11 cellular contexts compared by ENCODE assay signal in the genomic region with DNA sequence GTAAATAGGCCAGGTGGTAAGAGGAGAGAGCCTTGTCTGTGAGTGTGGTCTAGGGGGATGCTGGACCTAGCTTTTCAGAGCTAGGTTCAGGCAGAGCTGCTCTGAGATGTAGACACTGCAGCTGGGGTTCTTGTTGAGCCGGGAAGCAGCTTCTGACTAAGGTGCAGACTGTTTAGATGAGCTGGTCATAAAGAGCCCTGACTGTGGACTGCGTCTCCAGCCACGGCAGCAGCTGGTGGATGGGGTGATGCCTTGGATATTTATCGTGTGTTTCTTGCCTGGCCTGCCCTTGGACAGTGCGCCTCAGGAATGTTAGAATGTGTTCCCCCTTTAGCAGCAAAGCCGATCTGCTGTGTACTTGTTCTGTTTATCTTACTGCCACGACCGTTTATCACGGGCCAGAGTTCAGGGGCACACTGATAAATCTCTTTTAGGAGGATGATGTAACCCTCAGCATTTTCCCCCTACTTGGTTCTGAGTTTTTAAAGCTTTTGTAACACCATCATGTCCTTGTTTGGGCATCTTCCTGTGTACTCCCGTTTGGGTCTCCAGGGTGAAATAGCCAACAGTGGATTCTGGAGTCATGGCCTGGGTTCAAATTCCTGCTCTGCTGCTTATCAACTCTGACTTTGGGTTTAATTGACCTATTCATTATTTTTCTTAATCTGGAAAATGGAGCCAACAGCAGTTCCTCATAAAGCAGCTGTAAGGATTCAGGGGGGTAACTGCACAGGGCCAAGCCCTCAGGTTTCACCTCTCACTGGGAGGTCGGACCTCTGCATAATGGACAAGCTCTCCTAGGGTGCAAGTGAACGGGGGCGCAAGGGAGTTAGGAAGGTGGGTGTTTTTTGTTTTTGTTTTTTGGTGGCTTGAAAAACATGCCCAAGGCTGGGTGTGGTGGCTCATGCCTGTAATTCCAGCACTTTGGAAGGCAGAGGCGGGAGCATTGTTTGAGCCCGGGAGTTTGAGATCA.
DNase-seq lines count a peak whose midpoint lies in the region; ATAC-seq, FAIRE-seq and TF ChIP-seq lines count a peak whose summit lies in the region.
"Had no signal": no experiment of that assay in that cellular context is flagged by ENCODE, and none has a peak within 500 bp of the region (broad histone marks: within the 10 kb centered on the region; RNA-seq: fewer than 3 reads in every experiment).

No MANE protein-coding gene starts in this region.

- DNase-seq in DND-41 = no peak
- DNase-seq in RCC 7860 (ENCODE audit: low spot score) = peak; percentile 41
- DNase-seq in fibroblast of mammary gland (ENCODE audit: low read depth) = peak; percentile 87
- DNase-seq in non-pigmented ciliary epithelial cell (ENCODE audit: low read depth) = peak; percentile 86
- no peak for DNase-seq in NCI-H510A treated with DMSO at 0.1 percent for 48 hours (lab: John Stamatoyannopoulos, UW)
- no peak for DNase-seq in GM10248 (ENCODE audit: extremely low spot score)
- DNase-seq: activated naive CD4-positive, alpha-beta T cell; Kasumi-1 had no signal

- H3K4me2 ChIP-seq in DND-41 (ENCODE audit: insufficient read depth, low read length) = no peak overlapping the region

- CTCF ChIA-PET in GM10248 (lab: Yijun Ruan, JAX) = interaction anchor here (1.0 to 2.0 kb wide), 4 partner anchors 10 to 75 kb away, joined by 3 to 6 read pairs (median 6); a partner anchor contains a TSS

- no peaks in the 10 kb centered on the region for H3K9me3 ChIP-seq in DND-41 (ENCODE audit: insufficient read depth, low read length, severe bottlenecking)

- POLR2A ChIA-PET in GM10248 (lab: Yijun Ruan, JAX) = interaction anchor here (0.7 kb wide), 1 partner anchor 26 kb away, joined by 10 read pairs; no protein-coding TSS in a partner anchor

- H2AFZ ChIP-seq in DND-41 (ENCODE audit: low read depth, low read length) = no peak overlapping the region

- H3K79me2 ChIP-seq in DND-41 (ENCODE audit: insufficient read depth, low read length) = peaks cover 72% of the 10 kb centered on the region

- H3K4me3 ChIP-seq in DND-41 (ENCODE audit: low read depth in 1 of 2, low read length in 2 of 2) (no peak overlapping the region), fibroblast of mammary gland (ENCODE audit: control insufficient read depth, low read depth, low read length) (no peak overlapping the region)
- H3K4me3 ChIP-seq: skin epidermis had no signal

- no peaks in the 10 kb centered on the region; the same call in 1 of the 2 replicates for H3K4me1 ChIP-seq in DND-41 (ENCODE audit: insufficient read depth, low read length)

- TF ChIP-seq CTCF in DND-41 (IDR thresholded peaks at IDR 0.05; ENCODE audit: borderline replicate concordance, extremely low read depth, low read length, poor library complexity, severe bottlenecking) = no peak
- TF ChIP-seq CTCF in fibroblast of mammary gland (conservative IDR thresholded peaks at IDR 0.05; ENCODE audit: control insufficient read depth, insufficient read depth, low read depth, low read length) = no peak
- no peak for TF ChIP-seq CTCF in GM10248 (IDR thresholded peaks at IDR 0.05; ENCODE audit: control extremely low read depth, extremely low read depth, low read depth, missing control alignments)

- H3K9ac ChIP-seq in DND-41 (ENCODE audit: low read depth, low read length) = no peak overlapping the region

- no peaks in the 10 kb centered on the region for H3K36me3 ChIP-seq in DND-41 (ENCODE audit: insufficient read depth, low read length)

- H3K27me3 ChIP-seq in DND-41 (ENCODE audit: insufficient read depth, low read length, poor library complexity) = no peaks in the 10 kb centered on the region

- no peak for FAIRE-seq in RCC 7860 (lab: Jason Lieb, UNC)

- H4K20me1 ChIP-seq in DND-41 (ENCODE audit: insufficient read depth, low read length) = peaks cover 20% of the 10 kb centered on the region

- H3K27ac ChIP-seq in DND-41 (ENCODE audit: low read length) = no peak overlapping the region

- ATAC-seq in DND-41 (ENCODE audit: insufficient read depth, low read depth) (peak; percentile 53), GM18520 (IDR thresholded peaks at IDR 0.05; ENCODE audit: unreplicated experiment) (no peak), GM21423 (IDR thresholded peaks at IDR 0.05; ENCODE audit: unreplicated experiment) (no peak)

Comparison
In these comparisons a context has a peak if more than half of its experiments do, and no peak if none do; other contexts are left out.
1. DNase-seq: peak in RCC 7860 (single experiment), fibroblast of mammary gland (single experiment) and non-pigmented ciliary epithelial cell (single experiment); none in DND-41 (single experiment), NCI-H510A treated with DMSO at 0.1 percent for 48 hours (single experiment) and GM10248 (single experiment).